Comparison of ENCODE assay signal across 1 cellular context in the genomic region with DNA sequence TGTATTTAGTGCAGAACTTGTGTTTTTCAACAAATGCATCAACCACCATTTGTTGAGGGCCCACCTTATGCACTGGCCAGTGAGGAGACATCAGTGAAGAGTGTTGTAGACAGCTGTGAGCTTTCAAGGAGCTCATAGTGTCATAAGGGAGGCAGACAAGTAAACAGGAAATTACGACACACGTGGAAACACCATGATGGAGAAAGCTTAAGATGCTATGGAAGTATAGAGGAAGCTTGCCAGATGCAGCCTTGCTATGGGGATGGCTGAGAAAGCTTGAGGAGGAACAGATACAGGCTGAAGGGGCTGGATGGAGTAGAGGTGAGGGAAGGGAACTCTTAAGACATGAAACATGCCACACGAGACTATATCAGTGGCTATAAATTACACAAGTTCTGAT.
TF ChIP-seq lines count a peak whose summit lies in the region.

No MANE protein-coding gene starts in this region.

TF ChIP-seq in HepG2, 621 proteins besides CTCF, POLR2A, EP300 and RAD21 (continued from another document):
- TF ChIP-seq, protein P1, sequence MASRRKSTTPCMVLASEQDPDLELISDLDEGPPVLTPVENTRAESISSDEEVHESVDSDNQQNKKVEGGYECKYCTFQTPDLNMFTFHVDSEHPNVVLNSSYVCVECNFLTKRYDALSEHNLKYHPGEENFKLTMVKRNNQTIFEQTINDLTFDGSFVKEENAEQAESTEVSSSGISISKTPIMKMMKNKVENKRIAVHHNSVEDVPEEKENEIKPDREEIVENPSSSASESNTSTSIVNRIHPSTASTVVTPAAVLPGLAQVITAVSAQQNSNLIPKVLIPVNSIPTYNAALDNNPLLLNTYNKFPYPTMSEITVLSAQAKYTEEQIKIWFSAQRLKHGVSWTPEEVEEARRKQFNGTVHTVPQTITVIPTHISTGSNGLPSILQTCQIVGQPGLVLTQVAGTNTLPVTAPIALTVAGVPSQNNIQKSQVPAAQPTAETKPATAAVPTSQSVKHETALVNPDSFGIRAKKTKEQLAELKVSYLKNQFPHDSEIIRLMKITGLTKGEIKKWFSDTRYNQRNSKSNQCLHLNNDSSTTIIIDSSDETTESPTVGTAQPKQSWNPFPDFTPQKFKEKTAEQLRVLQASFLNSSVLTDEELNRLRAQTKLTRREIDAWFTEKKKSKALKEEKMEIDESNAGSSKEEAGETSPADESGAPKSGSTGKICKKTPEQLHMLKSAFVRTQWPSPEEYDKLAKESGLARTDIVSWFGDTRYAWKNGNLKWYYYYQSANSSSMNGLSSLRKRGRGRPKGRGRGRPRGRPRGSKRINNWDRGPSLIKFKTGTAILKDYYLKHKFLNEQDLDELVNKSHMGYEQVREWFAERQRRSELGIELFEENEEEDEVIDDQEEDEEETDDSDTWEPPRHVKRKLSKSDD (CRISPR knock-in tag; IDR thresholded peaks at IDR 0.05; ENCODE audit: low read depth) = no peak
- no peak for TF ChIP-seq TEAD2 (CRISPR knock-in tag; IDR thresholded peaks at IDR 0.05)
- TF ChIP-seq SOX13 (IDR thresholded peaks at IDR 0.05) = no peak
- TF ChIP-seq SOX13 (CRISPR knock-in tag; conservative IDR thresholded peaks at IDR 0.05 in 1 of 2, IDR thresholded peaks at IDR 0.05 in 1 of 2) = no peak
- TF ChIP-seq, protein P2, sequence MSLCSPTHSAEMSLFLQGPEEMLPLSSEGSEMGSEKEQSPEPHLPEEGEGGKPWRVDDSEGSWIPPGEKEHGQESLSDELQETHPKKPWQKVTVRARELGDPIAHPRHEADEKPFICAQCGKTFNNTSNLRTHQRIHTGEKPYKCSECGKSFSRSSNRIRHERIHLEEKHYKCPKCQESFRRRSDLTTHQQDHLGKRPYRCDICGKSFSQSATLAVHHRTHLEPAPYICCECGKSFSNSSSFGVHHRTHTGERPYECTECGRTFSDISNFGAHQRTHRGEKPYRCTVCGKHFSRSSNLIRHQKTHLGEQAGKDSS (CRISPR knock-in tag; IDR thresholded peaks at IDR 0.05; ENCODE audit: borderline replicate concordance, low read depth) = no peak
- TF ChIP-seq, protein P3, sequence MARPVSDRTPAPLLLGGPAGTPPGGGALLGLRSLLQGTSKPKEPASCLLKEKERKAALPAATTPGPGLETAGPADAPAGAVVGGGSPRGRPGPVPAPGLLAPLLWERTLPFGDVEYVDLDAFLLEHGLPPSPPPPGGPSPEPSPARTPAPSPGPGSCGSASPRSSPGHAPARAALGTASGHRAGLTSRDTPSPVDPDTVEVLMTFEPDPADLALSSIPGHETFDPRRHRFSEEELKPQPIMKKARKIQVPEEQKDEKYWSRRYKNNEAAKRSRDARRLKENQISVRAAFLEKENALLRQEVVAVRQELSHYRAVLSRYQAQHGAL (CRISPR knock-in tag; IDR thresholded peaks at IDR 0.05; ENCODE audit: not compliant biosample characterization) = no peak
- TF ChIP-seq, protein P4, sequence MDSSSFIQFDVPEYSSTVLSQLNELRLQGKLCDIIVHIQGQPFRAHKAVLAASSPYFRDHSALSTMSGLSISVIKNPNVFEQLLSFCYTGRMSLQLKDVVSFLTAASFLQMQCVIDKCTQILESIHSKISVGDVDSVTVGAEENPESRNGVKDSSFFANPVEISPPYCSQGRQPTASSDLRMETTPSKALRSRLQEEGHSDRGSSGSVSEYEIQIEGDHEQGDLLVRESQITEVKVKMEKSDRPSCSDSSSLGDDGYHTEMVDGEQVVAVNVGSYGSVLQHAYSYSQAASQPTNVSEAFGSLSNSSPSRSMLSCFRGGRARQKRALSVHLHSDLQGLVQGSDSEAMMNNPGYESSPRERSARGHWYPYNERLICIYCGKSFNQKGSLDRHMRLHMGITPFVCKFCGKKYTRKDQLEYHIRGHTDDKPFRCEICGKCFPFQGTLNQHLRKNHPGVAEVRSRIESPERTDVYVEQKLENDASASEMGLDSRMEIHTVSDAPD (CRISPR knock-in tag; IDR thresholded peaks at IDR 0.05) = no peak
- TF ChIP-seq AHR (CRISPR knock-in tag; IDR thresholded peaks at IDR 0.05) = no peak
- TF ChIP-seq, protein P5, sequence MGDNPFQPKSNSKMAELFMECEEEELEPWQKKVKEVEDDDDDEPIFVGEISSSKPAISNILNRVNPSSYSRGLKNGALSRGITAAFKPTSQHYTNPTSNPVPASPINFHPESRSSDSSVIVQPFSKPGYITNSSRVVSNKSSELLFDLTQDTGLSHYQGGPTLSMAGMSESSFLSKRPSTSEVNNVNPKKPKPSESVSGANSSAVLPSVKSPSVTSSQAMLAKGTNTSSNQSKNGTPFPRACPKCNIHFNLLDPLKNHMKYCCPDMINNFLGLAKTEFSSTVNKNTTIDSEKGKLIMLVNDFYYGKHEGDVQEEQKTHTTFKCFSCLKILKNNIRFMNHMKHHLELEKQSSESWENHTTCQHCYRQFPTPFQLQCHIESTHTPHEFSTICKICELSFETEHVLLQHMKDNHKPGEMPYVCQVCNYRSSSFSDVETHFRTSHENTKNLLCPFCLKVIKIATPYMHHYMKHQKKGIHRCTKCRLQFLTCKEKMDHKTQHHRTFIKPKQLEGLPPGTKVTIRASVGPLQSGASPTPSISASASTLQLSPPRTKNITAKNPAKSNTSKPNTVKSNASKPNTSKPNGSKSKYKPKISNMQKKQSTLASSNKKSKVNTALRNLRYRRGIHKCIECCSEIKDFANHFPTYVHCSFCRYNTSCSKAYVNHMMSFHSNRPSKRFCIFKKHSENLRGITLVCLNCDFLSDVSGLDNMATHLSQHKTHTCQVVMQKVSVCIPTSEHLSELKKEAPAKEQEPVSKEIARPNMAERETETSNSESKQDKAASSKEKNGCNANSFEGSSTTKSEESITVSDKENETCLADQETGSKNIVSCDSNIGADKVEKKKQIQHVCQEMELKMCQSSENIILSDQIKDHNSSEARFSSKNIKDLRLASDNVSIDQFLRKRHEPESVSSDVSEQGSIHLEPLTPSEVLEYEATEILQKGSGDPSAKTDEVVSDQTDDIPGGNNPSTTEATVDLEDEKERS (CRISPR knock-in tag; IDR thresholded peaks at IDR 0.05) = no peak
- no peak for TF ChIP-seq ZNF546 (CRISPR knock-in tag; conservative IDR thresholded peaks at IDR 0.05)
- TF ChIP-seq, protein P6, sequence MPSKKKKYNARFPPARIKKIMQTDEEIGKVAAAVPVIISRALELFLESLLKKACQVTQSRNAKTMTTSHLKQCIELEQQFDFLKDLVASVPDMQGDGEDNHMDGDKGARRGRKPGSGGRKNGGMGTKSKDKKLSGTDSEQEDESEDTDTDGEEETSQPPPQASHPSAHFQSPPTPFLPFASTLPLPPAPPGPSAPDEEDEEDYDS (CRISPR knock-in tag; IDR thresholded peaks at IDR 0.05) = no peak
- TF ChIP-seq ZNF232 (CRISPR knock-in tag; IDR thresholded peaks at IDR 0.05; ENCODE audit: borderline replicate concordance) = no peak
- TF ChIP-seq NCOA1 (CRISPR knock-in tag; IDR thresholded peaks at IDR 0.05) = no peak
- TF ChIP-seq, protein P7, sequence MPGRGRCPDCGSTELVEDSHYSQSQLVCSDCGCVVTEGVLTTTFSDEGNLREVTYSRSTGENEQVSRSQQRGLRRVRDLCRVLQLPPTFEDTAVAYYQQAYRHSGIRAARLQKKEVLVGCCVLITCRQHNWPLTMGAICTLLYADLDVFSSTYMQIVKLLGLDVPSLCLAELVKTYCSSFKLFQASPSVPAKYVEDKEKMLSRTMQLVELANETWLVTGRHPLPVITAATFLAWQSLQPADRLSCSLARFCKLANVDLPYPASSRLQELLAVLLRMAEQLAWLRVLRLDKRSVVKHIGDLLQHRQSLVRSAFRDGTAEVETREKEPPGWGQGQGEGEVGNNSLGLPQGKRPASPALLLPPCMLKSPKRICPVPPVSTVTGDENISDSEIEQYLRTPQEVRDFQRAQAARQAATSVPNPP (CRISPR knock-in tag; IDR thresholded peaks at IDR 0.05) = no peak
- no peak for TF ChIP-seq MED1 (CRISPR knock-in tag; IDR thresholded peaks at IDR 0.05)
